Comparison of ENCODE assay signal across 9 cellular contexts in genomic region chr7:151085329-151085690, GRCh38. TPM values are rescaled to one million over a fixed set of nuclear protein-coding genes. Genes with fewer than 3 reads are reported as not detected.
A peak's percentile ranks its signal among the peaks of the same experiment; 100 is the strongest.
DNase-seq lines count a peak whose midpoint lies in the region; ATAC-seq and TF ChIP-seq lines count a peak whose summit lies in the region.
"Had no signal": no experiment of that assay in that cellular context is flagged by ENCODE, and none has a peak within 500 bp of the region (broad histone marks: within the 10 kb centered on the region; RNA-seq: fewer than 3 reads in every experiment).

No MANE protein-coding gene starts in this region.

- no peak overlapping the region for H3K23ac ChIP-seq in neuronal stem cell (ENCODE audit: low read depth, low read length, poor library complexity)

- peaks cover 11% of the 10 kb centered on the region for H3K36me3 Mint-ChIP-seq in effector memory CD8-positive, alpha-beta T cell (ENCODE audit: insufficient read depth)

- peaks cover 0 to 9% of the 10 kb centered on the region in 2 donors for H3K27me3 Mint-ChIP-seq in effector memory CD8-positive, alpha-beta T cell

- no peak overlapping the region for H3K4ac ChIP-seq in neuronal stem cell (ENCODE audit: low read length)

- no peak overlapping the region for H2BK12ac ChIP-seq in neuronal stem cell (ENCODE audit: low read length)

- H2AFZ ChIP-seq in OCI-LY1 (ENCODE audit: low read length): no peak overlapping the region
- H2AFZ ChIP-seq in neuronal stem cell (ENCODE audit: low read length): peak overlapping the region; percentile 99

- H2BK5ac ChIP-seq in neuronal stem cell (ENCODE audit: low read length): no peak overlapping the region

- H3K27ac Mint-ChIP-seq in effector memory CD8-positive, alpha-beta T cell: peak overlapping the region; percentile 84 to 96

- no peaks in the 10 kb centered on the region; the same call in none of the 2 replicates for H3F3A ChIP-seq in OCI-LY1 (ENCODE audit: insufficient read depth, low read length)

- no peak overlapping the region for H4K91ac ChIP-seq in neuronal stem cell (ENCODE audit: low read depth, low read length, poor library complexity)

- no peaks in the 10 kb centered on the region for H3K9me2 ChIP-seq in OCI-LY1 (ENCODE audit: low read depth, low read length)

- H3K18ac ChIP-seq in neuronal stem cell (ENCODE audit: low read length): no peak overlapping the region

- H2BK15ac ChIP-seq in neuronal stem cell (ENCODE audit: low read length): no peak overlapping the region

- DNase-seq in CD1c-positive myeloid dendritic cell (ENCODE audit: extremely low spot score) (peak; percentile 3), neuronal stem cell (ENCODE audit: low spot score) (no peak)
- DNase-seq in effector memory CD8-positive, alpha-beta T cell: no peak
- no peak for DNase-seq in NK-92 treated with Interleukin-12 subunit alpha and Interleukin-12 subunit beta, amount 100 ng/mL, for 24 hours (lab: John Stamatoyannopoulos, UW)
- no peak for DNase-seq in effector CD4-positive, alpha-beta T cell
- DNase-seq: stimulated activated CD4-positive, alpha-beta T cell treated with anti-CD3 and anti-CD28 coated beads, Interleukin-4, amount 100 ng/mL, for 1 hour had no signal

- H3K27ac ChIP-seq in OCI-LY1 (ENCODE audit: low read depth, low read length, poor library complexity, severe bottlenecking) (no peak overlapping the region), neuronal stem cell (replicated peaks; ENCODE audit: low read length) (no peak overlapping the region)

- no peaks in the 10 kb centered on the region for H3K9me3 Mint-ChIP-seq in effector memory CD8-positive, alpha-beta T cell

- ATAC-seq in effector memory CD8-positive, alpha-beta T cell (replicated peaks): no peak
- ATAC-seq in GM21526 (IDR thresholded peaks at IDR 0.05; ENCODE audit: low FRiP score, unreplicated experiment) (no peak), HG03354 (IDR thresholded peaks at IDR 0.05; ENCODE audit: poor library complexity, severe bottlenecking, unreplicated experiment) (no peak)

- H3K27me3 ChIP-seq in OCI-LY1 (ENCODE audit: insufficient read depth, low read length): peaks cover 16% of the 10 kb centered on the region
- peaks cover 0 to 6% (median 0%) of the 10 kb centered on the region in 3 experiments for H3K27me3 ChIP-seq in neuronal stem cell (ENCODE audit: control insufficient read depth in 3 of 3, insufficient read depth in 3 of 3, low read depth in 1 of 3, low read length in 3 of 3)

- H3K36me3 ChIP-seq in OCI-LY1 (ENCODE audit: insufficient read depth, low read length) (no peaks in the 10 kb centered on the region), neuronal stem cell (replicated peaks in 1 of 2; ENCODE audit: control insufficient read depth in 2 of 2, insufficient read depth in 2 of 2, low read length in 2 of 2) (peaks cover 0 to 24% of the 10 kb centered on the region in 2 donors)

- no peak for TF ChIP-seq CTCF in OCI-LY1 (IDR thresholded peaks at IDR 0.05; ENCODE audit: low read length)

- H3K4me2 ChIP-seq in OCI-LY1 (ENCODE audit: low read length) (peak overlapping the region; percentile 77; the same call in 1 of the 2 replicates), neuronal stem cell (ENCODE audit: insufficient read depth, low read length, poor library complexity, severe bottlenecking) (peak overlapping the region; percentile 100)

- H2AK5ac ChIP-seq in neuronal stem cell (ENCODE audit: low read depth, low read length): no peak overlapping the region

- H3K4me1 Mint-ChIP-seq in effector memory CD8-positive, alpha-beta T cell (ENCODE audit: low read depth in 2 of 2): peaks cover 27 to 35% of the 10 kb centered on the region in 2 donors

- H4K20me1 ChIP-seq in OCI-LY1 (ENCODE audit: insufficient read depth, low read length): no peaks in the 10 kb centered on the region

- H3K4me1 ChIP-seq in OCI-LY1 (ENCODE audit: insufficient read depth, low read length, severe bottlenecking) (peaks cover 42% of the 10 kb centered on the region), neuronal stem cell (ENCODE audit: control insufficient read depth in 2 of 2, insufficient read depth in 1 of 2, low read depth in 1 of 2, low read length in 2 of 2) (peaks cover 43 to 44% of the 10 kb centered on the region in 2 donors)

- no peak overlapping the region for H2BK120ac ChIP-seq in neuronal stem cell (ENCODE audit: low read depth, low read length)

- no peaks in the 10 kb centered on the region for H3K79me2 ChIP-seq in OCI-LY1 (ENCODE audit: insufficient read depth, low read length)

- peak overlapping the region; percentile 94 to 95 for H3K4me3 Mint-ChIP-seq in effector memory CD8-positive, alpha-beta T cell

- H3K9me3 ChIP-seq in OCI-LY1 (ENCODE audit: low read length) (no peaks in the 10 kb centered on the region), neuronal stem cell (replicated peaks in 1 of 2; ENCODE audit: control insufficient read depth in 2 of 2, insufficient read depth in 1 of 2, low read depth in 1 of 2, low read length in 2 of 2) (no peaks in the 10 kb centered on the region)

- H4K8ac ChIP-seq in neuronal stem cell (ENCODE audit: low read depth, low read length): no peak overlapping the region

- H3K9ac ChIP-seq in OCI-LY1 (ENCODE audit: low read length) (no peak overlapping the region; the same call in 1 of the 2 replicates), neuronal stem cell (ENCODE audit: low read depth, low read length, poor library complexity) (no peak overlapping the region)

- WGBS in neuronal stem cell (ENCODE audit: extremely low coverage in 2 of 2, insufficient read length in 2 of 2, insufficient replicate concordance in 1 of 2), 2 donors: no CpG with 5 or more reads among the region's 5 CpGs

- peak overlapping the region; percentile 64 for H3K4me3 ChIP-seq in OCI-LY1 (ENCODE audit: low read depth, low read length, poor library complexity, severe bottlenecking)
- peak overlapping the region in 1 of 2 donors; percentile 95 for H3K4me3 ChIP-seq in neuronal stem cell (ENCODE audit: low read length in 2 of 2)

- peaks cover 15% of the 10 kb centered on the region for H3K79me1 ChIP-seq in neuronal stem cell (ENCODE audit: low read depth, low read length)

- H3K14ac ChIP-seq in neuronal stem cell (ENCODE audit: low read length): no peak overlapping the region

RNA-seq across cellular contexts. Expression of gene AGAP3, which starts 1.0 kb away (rescaled TPM):
- polyA plus RNA-seq in neuronal stem cell (2013, experiment 1 of 2): 45.7 TPM
- 45.5 TPM for polyA plus RNA-seq in neuronal stem cell (2013, experiment 2 of 2)

RNA-seq across cellular contexts. Expression of gene TMUB1, which starts 2.0 kb away (rescaled TPM):
- 45.7 TPM for polyA plus RNA-seq in neuronal stem cell (2013, experiment 1 of 2)
- 44.8 TPM for polyA plus RNA-seq in neuronal stem cell (2013, experiment 2 of 2)

RNA-seq across cellular contexts. Expression of gene FASTK, which starts 4.7 kb away (rescaled TPM):
- 40.4 TPM for polyA plus RNA-seq in neuronal stem cell (2013, experiment 1 of 2)
- polyA plus RNA-seq in neuronal stem cell (2013, experiment 2 of 2): 40.8 TPM

RNA-seq across cellular contexts. Expression of gene SLC4A2, which starts 25.9 kb away (rescaled TPM):
- polyA plus RNA-seq in neuronal stem cell (2013, experiment 1 of 2): 47.2 TPM
- 44.5 TPM for polyA plus RNA-seq in neuronal stem cell (2013, experiment 2 of 2)

RNA-seq across cellular contexts. Expression of gene CDK5, which starts 27.6 kb away (rescaled TPM):
- polyA plus RNA-seq in neuronal stem cell (2013, experiment 1 of 2): 14.1 TPM
- 13.9 TPM for polyA plus RNA-seq in neuronal stem cell (2013, experiment 2 of 2)
